Comparison of ENCODE assay signal across 23 cellular contexts in genomic region chr4:121069419-121069818, GRCh38. TPM values are rescaled to one million over a fixed set of nuclear protein-coding genes. Genes with fewer than 3 reads are reported as not detected.
A peak's percentile ranks its signal among the peaks of the same experiment; 100 is the strongest.
DNase-seq lines count a peak whose midpoint lies in the region; ATAC-seq and TF ChIP-seq lines count a peak whose summit lies in the region.
"Had no signal": no experiment of that assay in that cellular context is flagged by ENCODE, and none has a peak within 500 bp of the region (broad histone marks: within the 10 kb centered on the region; RNA-seq: fewer than 3 reads in every experiment).

No MANE protein-coding gene starts in this region.

- DNase-seq in right atrium auricular region (ENCODE audit: low spot score) (no peak), cardiac septum (ENCODE audit: low spot score) (no peak), fibroblast of lung (ENCODE audit: low read depth in 2 of 2) (no peak), osteoblast (ENCODE audit: insufficient read length, low spot score, missing footprints) (no peak), NCI-H2107 (lab: John Stamatoyannopoulos, UW) (no peak), H7 (no peak)
- DNase-seq: activated CD4-positive, alpha-beta T cell treated with anti-CD3 and anti-CD28 coated beads for 4 hours; activated CD8-positive, alpha-beta memory T cell treated with anti-CD3 and anti-CD28 coated beads for 24 hours; activated gamma-delta T cell treated with Interleukin-2 at 50 U/mL for 16 hours; activated T-cell treated with anti-CD3 and anti-CD28 coated beads, Interleukin-2, amount 50 U/mL, for 1 hour; effector CD8-positive, alpha-beta T cell; GF-D8; NCI-H1436 treated with DMSO at 0.1 percent for 48 hours; NCI-H524 treated with DMSO at 0.1 percent for 48 hours; stimulated activated naive CD8-positive, alpha-beta T cell treated with anti-CD3 and anti-CD28 coated beads, Interleukin-15, Interleukin-2, amounts not matched to agents 100 U/mL and 50 U/mL, for 24 hours; thyroid gland had no signal

- H3K4me3 ChIP-seq in right atrium auricular region (peak overlapping the region in 1 of 2 donors; percentile 13), fibroblast of lung (replicated peaks in 1 of 4; ENCODE audit: control extremely low read depth in 1 of 4, insufficient read depth in 1 of 4, low read depth in 3 of 4, low read length in 4 of 4) (peak overlapping the region in 3 of 4 experiments; percentile 19 to 74 (median 69)), osteoblast (ENCODE audit: insufficient read depth, low read length) (peak overlapping the region; percentile 70), H7 (ENCODE audit: insufficient read depth, low read depth, low read length) (no peak overlapping the region)
- H3K4me3 ChIP-seq: A549, BLaER1, SJSA1, thyroid gland had no signal

- intact Hi-C loops in cardiac septum (cut with DNase I) = no loop called here

- H3K9me3 ChIP-seq in right atrium auricular region (no peaks in the 10 kb centered on the region), fibroblast of lung (ENCODE audit: control insufficient read depth, insufficient read depth, low read depth, low read length) (no peaks in the 10 kb centered on the region), osteoblast (ENCODE audit: low read depth, low read length) (no peaks in the 10 kb centered on the region)
- H3K9me3 ChIP-seq: A549, BLaER1, gastroesophageal sphincter, SJSA1, thyroid gland had no signal

- H3K27me3 ChIP-seq in right atrium auricular region (no peaks in the 10 kb centered on the region), fibroblast of lung (ENCODE audit: control insufficient read depth, insufficient read depth, low read length) (no peaks in the 10 kb centered on the region), osteoblast (ENCODE audit: insufficient read depth, low read length) (peaks cover 55% of the 10 kb centered on the region), H7 (ENCODE audit: control insufficient read depth, insufficient read depth, low read length) (peaks cover 38% of the 10 kb centered on the region)
- H3K27me3 ChIP-seq: thyroid gland had no signal

- H3K4me1 ChIP-seq in right atrium auricular region (peaks cover 0 to 20% of the 10 kb centered on the region in 2 donors), fibroblast of lung (ENCODE audit: control insufficient read depth, extremely low read depth, insufficient read depth, low read length) (peaks cover 3% of the 10 kb centered on the region), osteoblast (ENCODE audit: insufficient read depth, low read length) (peaks cover 12% of the 10 kb centered on the region)

- H2AFZ ChIP-seq in fibroblast of lung (ENCODE audit: low read length) = no peak overlapping the region
- H2AFZ ChIP-seq in osteoblast (ENCODE audit: low read length) = no peak overlapping the region

- no peak for TF ChIP-seq CTCF in right atrium auricular region (IDR thresholded peaks at IDR 0.05)
- TF ChIP-seq CTCF in fibroblast of lung (conservative IDR thresholded peaks at IDR 0.05 in 1 of 2, IDR thresholded peaks at IDR 0.05 in 1 of 2; ENCODE audit: low read depth in 1 of 2, low read length in 2 of 2) = no peak
- TF ChIP-seq CTCF in osteoblast (IDR thresholded peaks at IDR 0.05; ENCODE audit: extremely low read depth, low read depth, low read length) = no peak

- peak overlapping the region; percentile 99 for H3K4me2 ChIP-seq in fibroblast of lung (ENCODE audit: extremely low read depth, insufficient read depth, low read length)
- peak overlapping the region; percentile 91 for H3K4me2 ChIP-seq in osteoblast (ENCODE audit: insufficient read depth, low read length)
- H3K4me2 ChIP-seq: A549, BLaER1 had no signal

- H3K36me3 ChIP-seq in right atrium auricular region = no peaks in the 10 kb centered on the region
- no peaks in the 10 kb centered on the region for H3K36me3 ChIP-seq in fibroblast of lung (ENCODE audit: control insufficient read depth, insufficient read depth, low read length)
- no peaks in the 10 kb centered on the region for H3K36me3 ChIP-seq in osteoblast (ENCODE audit: insufficient read depth, low read length)
- H3K36me3 ChIP-seq in H7 (replicated peaks; ENCODE audit: control insufficient read depth, insufficient read depth, low read length) = no peaks in the 10 kb centered on the region
- H3K36me3 ChIP-seq: BLaER1, gastroesophageal sphincter, SJSA1, thyroid gland had no signal

- no peak for ATAC-seq in HG03342 (IDR thresholded peaks at IDR 0.05; ENCODE audit: unreplicated experiment)
- no peak for ATAC-seq in SK-N-SH treated with all-trans-retinoic acid at 6 μM for 48 hours
- ATAC-seq: A549; gastroesophageal sphincter; Panc1; stimulated activated naive CD8-positive, alpha-beta T cell treated with anti-CD3 and anti-CD28 coated beads, Interleukin-15, Interleukin-2, amounts not matched to agents 100 U/mL and 50 U/mL, for 24 hours had no signal

- no peaks in the 10 kb centered on the region for H4K20me1 ChIP-seq in fibroblast of lung (ENCODE audit: control insufficient read depth, extremely low read depth, insufficient read depth, low read length)
- peaks cover 5% of the 10 kb centered on the region for H4K20me1 ChIP-seq in osteoblast (ENCODE audit: insufficient read depth, low read length)

- peak overlapping the region; percentile 15 to 40 for H3K27ac ChIP-seq in right atrium auricular region
- no peak overlapping the region for H3K27ac ChIP-seq in fibroblast of lung (ENCODE audit: insufficient read depth, low read length)
- H3K27ac ChIP-seq in osteoblast (ENCODE audit: low read depth, low read length) = no peak overlapping the region
- H3K27ac ChIP-seq: A549, BLaER1, SJSA1, thyroid gland had no signal

- peaks cover 2% of the 10 kb centered on the region for H3K79me2 ChIP-seq in fibroblast of lung (ENCODE audit: control insufficient read depth, insufficient read depth, low read length)
- no peaks in the 10 kb centered on the region for H3K79me2 ChIP-seq in osteoblast (ENCODE audit: insufficient read depth, low read length)

- H3K9ac ChIP-seq in fibroblast of lung (ENCODE audit: insufficient read depth, low read length) = no peak overlapping the region
- H3K9ac ChIP-seq: BLaER1 had no signal

TF ChIP-seq in SK-N-SH treated with all-trans-retinoic acid at 6 μM for 48 hours, 23 proteins besides CTCF, POLR2A, EP300 and RAD21:
- TF ChIP-seq TOX (CRISPR knock-in tag; IDR thresholded peaks at IDR 0.05; ENCODE audit: borderline replicate concordance) = no peak
- TF ChIP-seq GLIS3 (CRISPR knock-in tag; IDR thresholded peaks at IDR 0.05) = no peak
- TF ChIP-seq POU6F1 (CRISPR knock-in tag; IDR thresholded peaks at IDR 0.05; ENCODE audit: borderline replicate concordance, low read depth) = no peak
- TF ChIP-seq CSRNP3 (CRISPR knock-in tag; IDR thresholded peaks at IDR 0.05) = no peak
- no peak for TF ChIP-seq CREB5 (CRISPR knock-in tag; IDR thresholded peaks at IDR 0.05; ENCODE audit: low read depth)
- TF ChIP-seq ESRRG (CRISPR knock-in tag; IDR thresholded peaks at IDR 0.05) = no peak
- no peak for TF ChIP-seq TCF4 (CRISPR knock-in tag; IDR thresholded peaks at IDR 0.05; ENCODE audit: borderline replicate concordance)
- TF ChIP-seq OSR1 (CRISPR knock-in tag; IDR thresholded peaks at IDR 0.05) = no peak
- TF ChIP-seq CSDC2 (CRISPR knock-in tag; IDR thresholded peaks at IDR 0.05) = no peak
- no peak for TF ChIP-seq ZFP30 (CRISPR knock-in tag; IDR thresholded peaks at IDR 0.05)

RNA-seq across cellular contexts. Expression of gene NDNF, which starts 2.9 kb away (rescaled TPM):
- total RNA-seq in right atrium auricular region (1 to 10 TPM in 1 of 2 donors, under 1 TPM in 1; 0.51 to 5.4 TPM), cardiac septum (5.1 TPM), fibroblast of lung (6.4 and 10.0 TPM in 2 replicates), osteoblast (9.8 and 11.5 TPM in 2 replicates)
- 1.8 and 9.6 TPM in 2 replicates for polyA plus RNA-seq in fibroblast of lung
- 1.6 and 8.1 TPM in 2 replicates for polyA plus RNA-seq in fibroblast of lung (2012)
- polyA minus RNA-seq in fibroblast of lung (ENCODE audit: low replicate concordance) = 1.7 and 6.6 TPM in 2 replicates
- 1.6 and 3.4 TPM in 2 replicates for total RNA-seq in H7 (2014; rRNA removed; shearing (Covaris generic))
- total RNA-seq: SJSA1 had no signal
- polyA plus RNA-seq: A549 had no signal

Comparison
In these comparisons a context has a peak if more than half of its experiments do, and no peak if none do; other contexts are left out.
1. H3K27ac ChIP-seq: peak in right atrium auricular region (2 of 2); none in fibroblast of lung (single experiment) and osteoblast (single experiment).